ENCODE assay signal across 27 cellular contexts in the genomic region with DNA sequence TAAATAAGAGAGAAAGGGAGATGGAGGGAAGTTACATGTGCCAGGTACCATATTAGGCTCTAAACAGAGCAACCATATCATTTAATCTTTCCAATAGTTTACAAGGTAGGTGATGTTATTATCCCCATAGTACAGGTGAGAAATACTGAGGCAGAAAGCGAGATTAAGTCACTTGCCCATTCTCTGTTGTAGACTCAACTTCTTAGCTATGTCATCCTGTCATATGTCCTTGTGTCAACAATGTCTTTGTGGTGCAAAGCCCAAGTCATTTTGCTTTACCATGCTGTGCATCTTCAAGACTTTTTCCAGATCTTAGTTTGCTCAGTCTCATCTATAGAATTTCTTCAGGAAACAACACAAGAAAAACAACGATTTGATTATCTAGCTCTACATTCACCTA.
"Had no signal": no experiment of that assay in that cellular context is flagged by ENCODE, and none has a peak within 500 bp of the region (broad histone marks: within the 10 kb centered on the region; RNA-seq: fewer than 3 reads in every experiment).

No MANE protein-coding gene starts in this region.

- H3K27me3 ChIP-seq: right atrium auricular region, transverse colon, upper lobe of right lung, uterus had no signal

- H3K9me3 ChIP-seq: left ventricle myocardium inferior, lower lobe of right lung, prostate gland, right atrium auricular region, thoracic aorta, transverse colon, upper lobe of right lung, uterus had no signal

- H3K9me3 Mint-ChIP-seq: effector memory CD8-positive, alpha-beta T cell; immature natural killer cell; naive thymus-derived CD8-positive, alpha-beta T cell; nephron progenitor cell had no signal

- H3K4me1 Mint-ChIP-seq: immature natural killer cell; naive thymus-derived CD8-positive, alpha-beta T cell had no signal

- ATAC-seq: effector memory CD8-positive, alpha-beta T cell; left colon; lower lobe of right lung; naive thymus-derived CD8-positive, alpha-beta T cell; sciatic nerve; upper lobe of right lung had no signal

- H3K4me1 ChIP-seq: lower lobe of right lung, prostate gland, transverse colon, upper lobe of right lung, uterus had no signal

- H3K27ac Mint-ChIP-seq: effector memory CD8-positive, alpha-beta T cell; immature natural killer cell; naive thymus-derived CD8-positive, alpha-beta T cell; nephron progenitor cell had no signal

- H3K36me3 Mint-ChIP-seq: immature natural killer cell; naive thymus-derived CD8-positive, alpha-beta T cell had no signal

- H3K4me2 ChIP-seq: smooth muscle cell had no signal

- DNase-seq: cortex of kidney; effector memory CD8-positive, alpha-beta T cell; hypothalamus; immature natural killer cell; islet precursor cell; kidney glomerular epithelial cell; left colon; left ventricle myocardium inferior; lower lobe of right lung; naive thymus-derived CD8-positive, alpha-beta T cell; nephron progenitor cell; nucleus accumbens; stimulated activated CD4-positive, alpha-beta T cell treated with anti-CD3 and anti-CD28 coated beads, Interleukin-12 subunit alpha, Interleukin-12 subunit beta, amount 100 ng/mL, for 4 hours; stimulated activated CD4-positive, alpha-beta T cell treated with anti-CD3 and anti-CD28 coated beads, Interleukin-1b, Interleukin-23, amount 100 ng/mL, for 48 hours; stimulated activated CD4-positive, alpha-beta T cell treated with anti-CD3 and anti-CD28 coated beads, Interleukin-4, amount 100 ng/mL, for 1 hour; stimulated activated CD8-positive, alpha-beta memory T cell treated with anti-CD3 and anti-CD28 coated beads, Interleukin-4, amount 100 ng/mL, for 48 hours; stimulated activated naive CD4-positive, alpha-beta T cell treated with Interleukin-2 at 50 U/mL for 16 hours; transverse colon; upper lobe of right lung; uterus had no signal

- H3K27ac ChIP-seq: left ventricle myocardium inferior, lower lobe of right lung, prostate gland, right atrium auricular region, thoracic aorta, transverse colon, upper lobe of right lung, uterus had no signal

- H3K4me3 Mint-ChIP-seq: effector memory CD8-positive, alpha-beta T cell; immature natural killer cell; naive thymus-derived CD8-positive, alpha-beta T cell; nephron progenitor cell had no signal

- H3K4me3 ChIP-seq: left ventricle myocardium inferior, lower lobe of right lung, prostate gland, right atrium auricular region, smooth muscle cell, thoracic aorta, transverse colon, upper lobe of right lung, uterus had no signal

- FAIRE-seq: endometrium, frontal cortex had no signal

- H3K36me3 ChIP-seq: left ventricle myocardium inferior, lower lobe of right lung, prostate gland, right atrium auricular region, thoracic aorta, transverse colon, upper lobe of right lung, uterus had no signal
